14 cellular contexts compared by ENCODE assay signal in the genomic region with DNA sequence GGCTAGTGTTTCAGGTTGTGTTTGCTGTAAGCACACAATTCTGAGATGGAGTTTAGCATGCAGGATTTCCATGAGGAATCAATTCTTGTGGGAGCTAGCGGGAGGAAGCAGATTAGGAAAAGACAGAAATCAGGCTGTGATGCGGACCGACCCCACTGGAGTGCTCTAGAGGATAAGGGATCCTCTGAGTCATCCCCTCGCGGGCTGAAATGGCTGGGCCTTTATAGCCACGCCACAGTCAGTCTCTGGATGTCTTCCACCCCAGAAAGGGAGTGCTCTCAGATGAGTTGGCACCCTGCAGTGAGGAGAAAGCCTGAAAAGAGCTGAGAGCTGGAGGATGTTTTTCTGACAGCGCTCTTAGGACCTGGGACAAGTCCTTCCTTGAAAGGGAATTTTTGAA.
A peak's percentile ranks its signal among the peaks of the same experiment; 100 is the strongest.
DNase-seq lines count a peak whose midpoint lies in the region; ATAC-seq, FAIRE-seq and TF ChIP-seq lines count a peak whose summit lies in the region.
"Had no signal": no experiment of that assay in that cellular context is flagged by ENCODE, and none has a peak within 500 bp of the region (broad histone marks: within the 10 kb centered on the region; RNA-seq: fewer than 3 reads in every experiment).

No MANE protein-coding gene starts in this region.

- H3K36me3 ChIP-seq in kidney (ENCODE audit: control insufficient read depth in 1 of 2, insufficient read depth in 2 of 2, low read length in 2 of 2), result no peaks in the 10 kb centered on the region

- intact Hi-C loops in kidney (cut with DNase I), result loop anchor here (10.0 kb wide), 1 partner anchor 287 kb away; no protein-coding TSS in a partner anchor

- no peaks in the 10 kb centered on the region for H3K36me3 Mint-ChIP-seq in activated T-helper 17 cell treated with anti-CD3 and anti-CD28 coated beads, Interleukin-2, amount 50 U/mL, for 72 hours (ENCODE audit: low read depth)
- H3K36me3 Mint-ChIP-seq: activated CD8-positive, alpha-beta memory T cell treated with anti-CD3 and anti-CD28 coated beads, Interleukin-2, amount 10 ng/mL, durations not matched to agents 7 days and 5 days; CD8-positive, alpha-beta T cell; natural killer cell treated with Interleukin-12 subunit alpha and Interleukin-12 subunit beta and Interleukin-15 and Interleukin-18, amount 100 ng/mL, for 72 hours had no signal

- H3K27ac Mint-ChIP-seq in activated T-helper 17 cell treated with anti-CD3 and anti-CD28 coated beads, Interleukin-2, amount 50 U/mL, for 72 hours, result no peak overlapping the region
- H3K27ac Mint-ChIP-seq: activated CD8-positive, alpha-beta memory T cell treated with anti-CD3 and anti-CD28 coated beads, Interleukin-2, amount 10 ng/mL, durations not matched to agents 7 days and 5 days; CD8-positive, alpha-beta T cell; natural killer cell treated with Interleukin-12 subunit alpha and Interleukin-12 subunit beta and Interleukin-15 and Interleukin-18, amount 100 ng/mL, for 72 hours had no signal

- no peak overlapping the region for H3K9ac ChIP-seq in kidney (ENCODE audit: low read length in 2 of 2)

- no peak for TF ChIP-seq CTCF in kidney (IDR thresholded peaks at IDR 0.05; ENCODE audit: borderline replicate concordance, extremely low read depth, insufficient read depth)

- H3K9me3 Mint-ChIP-seq in activated T-helper 17 cell treated with anti-CD3 and anti-CD28 coated beads, Interleukin-2, amount 50 U/mL, for 72 hours, result no peaks in the 10 kb centered on the region
- H3K9me3 Mint-ChIP-seq: CD8-positive, alpha-beta T cell; central memory CD8-positive, alpha-beta T cell; natural killer cell treated with Interleukin-12 subunit alpha and Interleukin-12 subunit beta and Interleukin-15 and Interleukin-18, amount 100 ng/mL, for 72 hours had no signal

- H3K9me3 ChIP-seq in kidney (ENCODE audit: control insufficient read depth in 1 of 2, low read length in 2 of 2), result no peaks in the 10 kb centered on the region

- no peak for ATAC-seq in activated T-helper 17 cell treated with anti-CD3 and anti-CD28 coated beads, Interleukin-2, amount 50 U/mL, for 72 hours (replicated peaks)
- ATAC-seq: activated CD8-positive, alpha-beta memory T cell treated with anti-CD3 and anti-CD28 coated beads, Interleukin-2, amount 10 ng/mL, durations not matched to agents 7 days and 5 days; CD8-positive, alpha-beta T cell; natural killer cell treated with Interleukin-12 subunit alpha and Interleukin-12 subunit beta and Interleukin-15 and Interleukin-18, amount 100 ng/mL, for 72 hours had no signal

- DNase-seq in AG20443 (ENCODE audit: low spot score) (peak; percentile 42), M059J (ENCODE audit: low read depth) (peak; percentile 58), fibroblast of gingiva (ENCODE audit: low read depth) (peak; percentile 52), middle frontal gyrus (ENCODE audit: extremely low spot score, low spot score) (peak; percentile 18), kidney (no peak)
- DNase-seq in activated CD4-positive, alpha-beta T cell treated with anti-CD3 and anti-CD28 coated beads, Interleukin-2, amount 50 U/mL, for 1 hour, result no peak
- DNase-seq in activated CD4-positive, alpha-beta T cell treated with anti-CD3 and anti-CD28 coated beads for 48 hours, result no peak
- DNase-seq: activated CD8-positive, alpha-beta memory T cell treated with anti-CD3 and anti-CD28 coated beads, Interleukin-2, amount 10 ng/mL, durations not matched to agents 7 days and 5 days; CD8-positive, alpha-beta T cell; NCI-H524; stimulated activated CD4-positive, alpha-beta T cell treated with anti-CD3 and anti-CD28 coated beads, Interleukin-1b, Interleukin-23, amount 100 ng/mL, for 48 hours had no signal

- H3K4me3 ChIP-seq in kidney (ENCODE audit: low read length in 2 of 2), result no peak overlapping the region

- peaks cover 18% of the 10 kb centered on the region for H3K27me3 Mint-ChIP-seq in activated T-helper 17 cell treated with anti-CD3 and anti-CD28 coated beads, Interleukin-2, amount 50 U/mL, for 72 hours

- H3K4me3 Mint-ChIP-seq in activated T-helper 17 cell treated with anti-CD3 and anti-CD28 coated beads, Interleukin-2, amount 50 U/mL, for 72 hours, result no peak overlapping the region
- H3K4me3 Mint-ChIP-seq: activated CD8-positive, alpha-beta memory T cell treated with anti-CD3 and anti-CD28 coated beads, Interleukin-2, amount 10 ng/mL, durations not matched to agents 7 days and 5 days; CD8-positive, alpha-beta T cell; central memory CD8-positive, alpha-beta T cell; natural killer cell treated with Interleukin-12 subunit alpha and Interleukin-12 subunit beta and Interleukin-15 and Interleukin-18, amount 100 ng/mL, for 72 hours had no signal

- H3K4me1 Mint-ChIP-seq in activated T-helper 17 cell treated with anti-CD3 and anti-CD28 coated beads, Interleukin-2, amount 50 U/mL, for 72 hours, result no peaks in the 10 kb centered on the region
- H3K4me1 Mint-ChIP-seq: activated CD8-positive, alpha-beta memory T cell treated with anti-CD3 and anti-CD28 coated beads, Interleukin-2, amount 10 ng/mL, durations not matched to agents 7 days and 5 days; central memory CD8-positive, alpha-beta T cell had no signal

- H3K27ac ChIP-seq in kidney (ENCODE audit: low read depth in 2 of 2, low read length in 2 of 2), result no peak overlapping the region

- no peak for FAIRE-seq in kidney (lab: Jason Lieb, UNC)

- H3K4me1 ChIP-seq in kidney (ENCODE audit: control insufficient read depth in 1 of 2, insufficient read depth in 1 of 2, low read depth in 1 of 2, low read length in 2 of 2), result no peaks in the 10 kb centered on the region

Comparison
In these comparisons a context has a peak if more than half of its experiments do, and no peak if none do; other contexts are left out.
1. DNase-seq: peak in AG20443 (single experiment), M059J (single experiment), fibroblast of gingiva (single experiment) and middle frontal gyrus (single experiment); none in activated CD4-positive, alpha-beta T cell treated with anti-CD3 and anti-CD28 coated beads, Interleukin-2, amount 50 U/mL, for 1 hour (single experiment), activated CD4-positive, alpha-beta T cell treated with anti-CD3 and anti-CD28 coated beads for 48 hours (single experiment) and kidney (single experiment).